8 cellular contexts compared by ENCODE assay signal in genomic region chr2:208265807-208266640, GRCh38. TPM values are rescaled to one million over a fixed set of nuclear protein-coding genes. Genes with fewer than 3 reads are reported as not detected.
DNase-seq lines count a peak whose midpoint lies in the region; ATAC-seq and TF ChIP-seq lines count a peak whose summit lies in the region.

A gene with protein sequence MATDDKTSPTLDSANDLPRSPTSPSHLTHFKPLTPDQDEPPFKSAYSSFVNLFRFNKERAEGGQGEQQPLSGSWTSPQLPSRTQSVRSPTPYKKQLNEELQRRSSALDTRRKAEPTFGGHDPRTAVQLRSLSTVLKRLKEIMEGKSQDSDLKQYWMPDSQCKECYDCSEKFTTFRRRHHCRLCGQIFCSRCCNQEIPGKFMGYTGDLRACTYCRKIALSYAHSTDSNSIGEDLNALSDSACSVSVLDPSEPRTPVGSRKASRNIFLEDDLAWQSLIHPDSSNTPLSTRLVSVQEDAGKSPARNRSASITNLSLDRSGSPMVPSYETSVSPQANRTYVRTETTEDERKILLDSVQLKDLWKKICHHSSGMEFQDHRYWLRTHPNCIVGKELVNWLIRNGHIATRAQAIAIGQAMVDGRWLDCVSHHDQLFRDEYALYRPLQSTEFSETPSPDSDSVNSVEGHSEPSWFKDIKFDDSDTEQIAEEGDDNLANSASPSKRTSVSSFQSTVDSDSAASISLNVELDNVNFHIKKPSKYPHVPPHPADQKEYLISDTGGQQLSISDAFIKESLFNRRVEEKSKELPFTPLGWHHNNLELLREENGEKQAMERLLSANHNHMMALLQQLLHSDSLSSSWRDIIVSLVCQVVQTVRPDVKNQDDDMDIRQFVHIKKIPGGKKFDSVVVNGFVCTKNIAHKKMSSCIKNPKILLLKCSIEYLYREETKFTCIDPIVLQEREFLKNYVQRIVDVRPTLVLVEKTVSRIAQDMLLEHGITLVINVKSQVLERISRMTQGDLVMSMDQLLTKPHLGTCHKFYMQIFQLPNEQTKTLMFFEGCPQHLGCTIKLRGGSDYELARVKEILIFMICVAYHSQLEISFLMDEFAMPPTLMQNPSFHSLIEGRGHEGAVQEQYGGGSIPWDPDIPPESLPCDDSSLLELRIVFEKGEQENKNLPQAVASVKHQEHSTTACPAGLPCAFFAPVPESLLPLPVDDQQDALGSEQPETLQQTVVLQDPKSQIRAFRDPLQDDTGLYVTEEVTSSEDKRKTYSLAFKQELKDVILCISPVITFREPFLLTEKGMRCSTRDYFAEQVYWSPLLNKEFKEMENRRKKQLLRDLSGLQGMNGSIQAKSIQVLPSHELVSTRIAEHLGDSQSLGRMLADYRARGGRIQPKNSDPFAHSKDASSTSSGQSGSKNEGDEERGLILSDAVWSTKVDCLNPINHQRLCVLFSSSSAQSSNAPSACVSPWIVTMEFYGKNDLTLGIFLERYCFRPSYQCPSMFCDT (N-terminal part only) (plus strand): TSS chr2:208266255. CDS start chr2:208271520, 5,265 bp downstream.

- POLR2A ChIA-PET in PC-9 (lab: Charles Lee; ENCODE audit: unreplicated experiment), result interaction anchor here (0.5 kb wide), 1 partner anchor 104 kb away, joined by 3 read pairs; no protein-coding TSS in a partner anchor

- BruUV-seq in PC-9 (replicated peaks; lab: Mats Ljungman, UMichigan), result no TSS peak

- peak within 1 kb of the TSS; percentile 85 for H3K4me2 ChIP-seq in PC-9

- no peaks in the 10 kb centered on the region for H3K9me2 ChIP-seq in PC-9 (ENCODE audit: insufficient read depth)

- DNase-seq in DMS153 (lab: John Stamatoyannopoulos, UW) (peak; percentile 95), PC-9 (peak; percentile 84 to 87), epithelial cell of prostate (ENCODE audit: low read depth, low spot score) (peak; percentile 60), mucosa of descending colon (peak; percentile 93 to 96 (median 95))
- peak; percentile 97 for DNase-seq in Jurkat, Clone E6-1 (ENCODE audit: low read depth, low spot score)
- peak; percentile 82 for DNase-seq in activated T-cell treated with anti-CD3 and anti-CD28 coated beads, Interleukin-2, amount 50 U/mL, for 1 hour
- DNase-seq in stimulated activated CD8-positive, alpha-beta memory T cell treated with anti-CD3 and anti-CD28 coated beads, Interleukin-4, amount 100 ng/mL, for 24 hours (ENCODE audit: low read depth), result peak; percentile 87

- H3K27me3 ChIP-seq in PC-9 (ENCODE audit: insufficient read depth, low read depth), result no peaks in the 10 kb centered on the region

- H3K4me3 ChIP-seq in Jurkat, Clone E6-1 (ENCODE audit: low read length), result peak within 1 kb of the TSS; percentile 82
- H3K4me3 ChIP-seq in PC-9, result peak within 1 kb of the TSS; percentile 80
- H3K4me3 ChIP-seq in mucosa of descending colon, result peak within 1 kb of the TSS; percentile 80

- intact Hi-C loops in PC-9 (cut with micrococcal nuclease; ENCODE audit: unreplicated experiment), result loop anchor here (1.0 kb wide), 1 partner anchor 11 kb away; the partner anchor contains the start of gene IDH1
- intact Hi-C loops in mucosa of descending colon (cut with DNase I, micrococcal nuclease), result no loop called here

- H3K36me3 ChIP-seq in PC-9 (ENCODE audit: low read depth) (no peaks in the 10 kb centered on the region), mucosa of descending colon (ENCODE audit: low read depth) (no peaks in the 10 kb centered on the region)

- H3K27ac ChIP-seq in PC-9 (peak within 1 kb of the TSS; percentile 58), epithelial cell of prostate (peak within 1 kb of the TSS; percentile 90)

- no peak for TF ChIP-seq CTCF in PC-9 (conservative IDR thresholded peaks at IDR 0.05)
- no peak for TF ChIP-seq CTCF in mucosa of descending colon (IDR thresholded peaks at IDR 0.05)

- no peaks in the 10 kb centered on the region for H3K9me3 ChIP-seq in PC-9 (ENCODE audit: insufficient read depth, low read depth)
- H3K9me3 ChIP-seq in mucosa of descending colon, result no peaks in the 10 kb centered on the region

- peaks cover 32% of the 10 kb centered on the region for H3K79me2 ChIP-seq in PC-9 (ENCODE audit: low read depth)

- CTCF ChIA-PET in PC-9 (lab: Charles Lee), result interaction anchor here (1.3 kb wide), 1 partner anchor 12 kb away, joined by 6 read pairs; the partner anchor contains the start of gene IDH1

- H2AFZ ChIP-seq in PC-9, result peak within 1 kb of the TSS; percentile 90

- peak; percentile 78 for ATAC-seq in GM21619 (IDR thresholded peaks at IDR 0.05; ENCODE audit: unreplicated experiment)
- ATAC-seq in mucosa of descending colon, result peak; percentile 97

- H4K20me1 ChIP-seq in PC-9 (ENCODE audit: insufficient read depth), result no peaks in the 10 kb centered on the region

- H3K4me1 ChIP-seq in PC-9 (replicated peaks; ENCODE audit: insufficient read depth) (peaks cover 11% of the 10 kb centered on the region), mucosa of descending colon (ENCODE audit: low read depth) (peaks cover 16% of the 10 kb centered on the region)

- peaks cover 11% of the 10 kb centered on the region; the same call in 1 of the 2 replicates for H3F3A ChIP-seq in PC-9 (ENCODE audit: insufficient read depth, low read depth)

RNA-seq across cellular contexts. Expression of the gene that starts here (rescaled TPM):
- 29.8 TPM for polyA plus RNA-seq in Jurkat, Clone E6-1 (2012; ENCODE audit: insufficient read depth, insufficient read length)
- total RNA-seq in PC-9 (2021) (11.7 and 14.6 TPM in 2 replicates), mucosa of descending colon (10 to 100 TPM; 20.5 to 29.6 (median 25.2) TPM)

Comparison
In these comparisons a context has a peak if more than half of its experiments do, and no peak if none do; other contexts are left out.
1. Peak in every context shown above with its lines: DNase-seq, ATAC-seq, H3K4me3 ChIP-seq and H3K27ac ChIP-seq.